In genomic region chr14:96824283-96824682, GRCh38 we compare ENCODE assay signal across 13 cellular contexts. TPM values are rescaled to one million over a fixed set of nuclear protein-coding genes. Genes with fewer than 3 reads are reported as not detected.
A peak's percentile ranks its signal among the peaks of the same experiment; 100 is the strongest.
DNase-seq lines count a peak whose midpoint lies in the region; ATAC-seq and TF ChIP-seq lines count a peak whose summit lies in the region.
"Had no signal": no experiment of that assay in that cellular context is flagged by ENCODE, and none has a peak within 500 bp of the region (broad histone marks: within the 10 kb centered on the region; RNA-seq: fewer than 3 reads in every experiment).

No MANE protein-coding gene starts in this region.

- no peaks in the 10 kb centered on the region for H3K27me3 ChIP-seq in dorsolateral prefrontal cortex

- no peak overlapping the region for H3K4me3 ChIP-seq in epithelial cell of proximal tubule (ENCODE audit: low read depth, low read length)
- no peak overlapping the region for H3K4me3 ChIP-seq in dorsolateral prefrontal cortex

- no peak for ATAC-seq in HG02678 (IDR thresholded peaks at IDR 0.05; ENCODE audit: unreplicated experiment)
- ATAC-seq: HepG2, left lobe of liver had no signal

- intact Hi-C loops in dorsolateral prefrontal cortex (cut with DNase I), result no loop called here

- TF ChIP-seq CTCF in epithelial cell of proximal tubule (conservative IDR thresholded peaks at IDR 0.05; ENCODE audit: low read depth, low read length), result no peak
- no peak for TF ChIP-seq CTCF in dorsolateral prefrontal cortex (IDR thresholded peaks at IDR 0.05 in 54 of 56, conservative IDR thresholded peaks at IDR 0.05 in 2 of 56; ENCODE audit: low read depth in 1 of 56, partially characterized antibody in 56 of 56)

- H3K27ac ChIP-seq in substantia nigra (ENCODE audit: low read depth, low read length, poor library complexity, severe bottlenecking) (no peak overlapping the region), dorsolateral prefrontal cortex (no peak overlapping the region)

- DNase-seq in GM03348 (ENCODE audit: low spot score) (peak; percentile 61), RKO (ENCODE audit: low spot score) (peak; percentile 12), epithelial cell of proximal tubule (ENCODE audit: low read depth) (peak; percentile 20), renal cortical epithelial cell (ENCODE audit: low read depth) (peak; percentile 51), substantia nigra (lab: John Stamatoyannopoulos, UW) (no peak), dorsolateral prefrontal cortex (no peak)
- DNase-seq: activated CD8-positive, alpha-beta memory T cell treated with anti-CD3 and anti-CD28 coated beads for 24 hours; activated effector memory CD4-positive, alpha-beta T cell treated with anti-CD3 and anti-CD28 coated beads, Interleukin-2, amount 50 U/mL, for 16 hours; CD8-positive, alpha-beta memory T cell; NCI-H1092 treated with DMSO at 0.1 percent for 48 hours had no signal

RNA-seq across cellular contexts. Expression of gene VRK1, which starts 27.1 kb away (rescaled TPM):
- total RNA-seq in epithelial cell of proximal tubule, result 47.3 and 56.1 TPM in 2 replicates
- 16.1 and 33.0 TPM in 2 replicates for total RNA-seq in renal cortical epithelial cell
- total RNA-seq in dorsolateral prefrontal cortex, result 10 to 100 TPM; 12.5 to 31.3 (median 20.6) TPM

Comparison
In these comparisons a context has a peak if more than half of its experiments do, and no peak if none do; other contexts are left out.
1. DNase-seq: peak in GM03348 (single experiment), RKO (single experiment), epithelial cell of proximal tubule (single experiment) and renal cortical epithelial cell (single experiment); none in substantia nigra (0 of 49) and dorsolateral prefrontal cortex (0 of 10).